Comparison of ENCODE assay signal across 8 cellular contexts in genomic region chr19:38079926-38080380, GRCh38.
DNase-seq lines count a peak whose midpoint lies in the region; TF ChIP-seq lines count a peak whose summit lies in the region.

No MANE protein-coding gene starts in this region.

- H3K36me3 ChIP-seq in mammary epithelial cell (ENCODE audit: insufficient read depth, low read length): peaks cover 3% of the 10 kb centered on the region
- peaks cover 20% of the 10 kb centered on the region for H3K36me3 ChIP-seq in left ventricle myocardium inferior

- H3K9me3 ChIP-seq in mammary epithelial cell (replicated peaks; ENCODE audit: insufficient read depth, low read length) (no peaks in the 10 kb centered on the region), left ventricle myocardium inferior (replicated peaks) (peaks cover 8% of the 10 kb centered on the region)

- H4K20me1 ChIP-seq in mammary epithelial cell (ENCODE audit: insufficient read depth, low read length): no peaks in the 10 kb centered on the region

- no peak for TF ChIP-seq CTCF in HFFc6 (IDR thresholded peaks at IDR 0.05)
- no peak for TF ChIP-seq CTCF in mammary epithelial cell (conservative IDR thresholded peaks at IDR 0.05 in 1 of 2, IDR thresholded peaks at IDR 0.05 in 1 of 2; ENCODE audit: extremely low read depth in 1 of 2, insufficient read depth in 1 of 2, low read depth in 1 of 2, low read length in 2 of 2)
- no peak for TF ChIP-seq CTCF in neural crest cell (conservative IDR thresholded peaks at IDR 0.05)
- no peak for TF ChIP-seq CTCF in left ventricle myocardium inferior (IDR thresholded peaks at IDR 0.05; ENCODE audit: borderline replicate concordance)

- peak overlapping the region; percentile 27 for H3K4me3 Mint-ChIP-seq in HFFc6
- no peak overlapping the region for H3K4me3 Mint-ChIP-seq in neural crest cell

- in situ Hi-C loops in mammary epithelial cell (cut with MboI; ENCODE audit: low sequenced_read_pairs in 2 of 2): no loop called here

- DNase-seq in NCI-H187 treated with DMSO at 0.1 percent for 48 hours (lab: John Stamatoyannopoulos, UW) (peak; percentile 26), NCI-H187 (lab: John Stamatoyannopoulos, UW) (no peak), HFFc6 (peak; percentile 91), NCI-H2081 treated with DMSO at 0.1 percent for 48 hours (lab: John Stamatoyannopoulos, UW) (peak; percentile 82), mammary epithelial cell (peak; percentile 69), neural crest cell (ENCODE audit: low read depth, low spot score) (no peak), left ventricle myocardium inferior (no peak), caudate nucleus (lab: John Stamatoyannopoulos, UW) (no peak)

- BruUV-seq in mammary epithelial cell (replicated peaks; lab: Mats Ljungman, UMichigan): no TSS peak

- intact Hi-C loops in mammary epithelial cell (cut with micrococcal nuclease): no loop called here
- intact Hi-C loops in left ventricle myocardium inferior (cut with micrococcal nuclease): no loop called here

- no peaks in the 10 kb centered on the region for H3K27me3 ChIP-seq in mammary epithelial cell (ENCODE audit: insufficient read depth, low read length)
- no peaks in the 10 kb centered on the region for H3K27me3 ChIP-seq in left ventricle myocardium inferior (ENCODE audit: low read depth)

- no peak overlapping the region for H3K4me3 ChIP-seq in mammary epithelial cell (replicated peaks in 1 of 3; ENCODE audit: insufficient read depth in 1 of 3, low read depth in 2 of 3, low read length in 3 of 3)
- H3K4me3 ChIP-seq in left ventricle myocardium inferior: no peak overlapping the region

- dilution Hi-C loops in mammary epithelial cell (cut with HindIII; ENCODE audit: low sequenced_read_pairs): no loop called here

- H3K4me1 ChIP-seq in mammary epithelial cell (ENCODE audit: insufficient read depth, low read length): peaks cover 9% of the 10 kb centered on the region
- H3K4me1 ChIP-seq in left ventricle myocardium inferior: no peaks in the 10 kb centered on the region

- H3K9ac ChIP-seq in mammary epithelial cell (ENCODE audit: insufficient read depth, low read length): no peak overlapping the region

- no peak overlapping the region for H2AFZ ChIP-seq in mammary epithelial cell (ENCODE audit: low read depth, low read length)

- H3K27me3 Mint-ChIP-seq in HFFc6 (ENCODE audit: insufficient read depth) (peaks cover 6% of the 10 kb centered on the region), neural crest cell (ENCODE audit: low read depth) (no peaks in the 10 kb centered on the region)

- WGBS in mammary epithelial cell (ENCODE audit: low coverage, missing lambda C conversion rate): 100% methylated on average over 1 of the region's 1 CpG

- H3K36me3 Mint-ChIP-seq in HFFc6 (ENCODE audit: low read depth) (peaks cover 18% of the 10 kb centered on the region), neural crest cell (ENCODE audit: low read depth) (peaks cover 7% of the 10 kb centered on the region)

- no peaks in the 10 kb centered on the region for H3K79me2 ChIP-seq in mammary epithelial cell (ENCODE audit: insufficient read depth, low read length)

- CTCF ChIA-PET in mammary epithelial cell (lab: Charles Lee; ENCODE audit: low non-redundant PET): no interaction called here

- H3K4me1 Mint-ChIP-seq in HFFc6 (ENCODE audit: low read depth) (peaks cover 31% of the 10 kb centered on the region), neural crest cell (peaks cover 8% of the 10 kb centered on the region)

- peak overlapping the region; percentile 5 for H3K4me2 ChIP-seq in mammary epithelial cell (ENCODE audit: insufficient read depth, low read depth, low read length)

- no peak overlapping the region for H3K27ac ChIP-seq in mammary epithelial cell (ENCODE audit: insufficient read depth, low read depth, low read length)
- H3K27ac ChIP-seq in left ventricle myocardium inferior (replicated peaks): no peak overlapping the region
- no peak overlapping the region for H3K27ac ChIP-seq in caudate nucleus (ENCODE audit: low read depth, low read length)

- no peaks in the 10 kb centered on the region for H3K9me3 Mint-ChIP-seq in HFFc6
- no peaks in the 10 kb centered on the region for H3K9me3 Mint-ChIP-seq in neural crest cell

- peak overlapping the region; percentile 93 for H3K27ac Mint-ChIP-seq in HFFc6
- H3K27ac Mint-ChIP-seq in neural crest cell (ENCODE audit: unreplicated experiment): peak overlapping the region; percentile 69

Comparison
In these comparisons a context has a peak if more than half of its experiments do, and no peak if none do; other contexts are left out.
1. DNase-seq: peak in NCI-H187 treated with DMSO at 0.1 percent for 48 hours (single experiment), HFFc6 (single experiment), NCI-H2081 treated with DMSO at 0.1 percent for 48 hours (single experiment) and mammary epithelial cell (single experiment); none in NCI-H187 (0 of 2), neural crest cell (single experiment), left ventricle myocardium inferior (single experiment) and caudate nucleus (0 of 61).